1 cellular context compared by ENCODE assay signal in the genomic region with DNA sequence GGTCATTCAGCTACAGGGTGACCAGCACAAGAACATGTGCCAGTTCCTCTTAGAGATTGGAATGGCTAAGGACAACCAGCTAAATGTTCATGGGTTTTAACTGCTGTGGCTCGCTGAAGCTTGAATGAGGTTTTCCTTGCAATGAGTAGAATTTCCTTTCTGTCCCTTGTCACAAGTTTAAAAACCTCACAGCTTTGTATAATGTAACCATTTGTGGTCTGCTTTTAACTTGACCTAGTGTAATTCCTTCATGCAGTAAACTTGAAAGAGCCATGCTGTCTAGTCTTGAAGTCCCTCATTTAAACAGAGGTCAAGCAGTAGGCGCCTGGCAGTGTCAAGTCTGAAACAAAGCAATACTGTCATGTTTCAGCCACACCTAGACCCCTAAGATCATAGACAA.
TF ChIP-seq lines count a peak whose summit lies in the region.

No MANE protein-coding gene starts in this region.

TF ChIP-seq in IMR-90, 13 proteins besides CTCF, POLR2A, EP300 and RAD21 (continued from another document):
- TF ChIP-seq, protein P1, sequence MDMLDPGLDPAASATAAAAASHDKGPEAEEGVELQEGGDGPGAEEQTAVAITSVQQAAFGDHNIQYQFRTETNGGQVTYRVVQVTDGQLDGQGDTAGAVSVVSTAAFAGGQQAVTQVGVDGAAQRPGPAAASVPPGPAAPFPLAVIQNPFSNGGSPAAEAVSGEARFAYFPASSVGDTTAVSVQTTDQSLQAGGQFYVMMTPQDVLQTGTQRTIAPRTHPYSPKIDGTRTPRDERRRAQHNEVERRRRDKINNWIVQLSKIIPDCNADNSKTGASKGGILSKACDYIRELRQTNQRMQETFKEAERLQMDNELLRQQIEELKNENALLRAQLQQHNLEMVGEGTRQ (IDR thresholded peaks at IDR 0.05; ENCODE audit: low read depth, low read length) = no peak
